In the genomic region with DNA sequence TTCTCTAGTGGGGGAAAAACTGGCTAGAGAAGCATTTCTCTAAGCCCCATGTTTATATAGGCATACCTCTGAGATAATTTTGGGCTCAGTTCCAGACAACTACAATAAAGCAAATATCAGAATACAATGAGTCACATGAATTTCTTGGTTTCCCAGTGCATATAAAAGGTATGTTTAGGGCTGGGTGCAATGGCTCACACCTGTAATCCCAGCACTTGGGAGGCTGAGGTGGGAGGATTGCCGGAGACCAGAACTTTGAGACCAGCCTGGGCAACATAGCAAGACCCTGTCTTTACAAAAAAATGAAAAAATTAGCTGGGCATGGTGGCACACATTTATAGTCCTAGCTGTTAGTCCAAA, we compare ENCODE assay signal across 16 cellular contexts. TPM values are rescaled to one million over a fixed set of nuclear protein-coding genes. Genes with fewer than 3 reads are reported as not detected.
DNase-seq lines count a peak whose midpoint lies in the region; ATAC-seq and TF ChIP-seq lines count a peak whose summit lies in the region.
"Had no signal": no experiment of that assay in that cellular context is flagged by ENCODE, and none has a peak within 500 bp of the region (broad histone marks: within the 10 kb centered on the region; RNA-seq: fewer than 3 reads in every experiment).

No MANE protein-coding gene starts in this region.

- peaks cover 0 to 11% (median 0%) of the 10 kb centered on the region in 4 donors for H3K4me1 ChIP-seq in stomach
- H3K4me1 ChIP-seq: parathyroid adenoma, testis had no signal

- no peak overlapping the region for H3K4me3 Mint-ChIP-seq in immature natural killer cell
- no peak overlapping the region for H3K4me3 Mint-ChIP-seq in activated T-cell treated with anti-CD3 and anti-CD28 coated beads, Interleukin-2, amount 50 U/mL, for 72 hours
- H3K4me3 Mint-ChIP-seq: CD4-positive, CD25-positive, alpha-beta regulatory T cell had no signal

- no peak overlapping the region for H3K27ac ChIP-seq in stomach
- H3K27ac ChIP-seq: 22Rv1, parathyroid adenoma, testis had no signal

- intact Hi-C loops in stomach (cut with DNase I; ENCODE audit: low total_unique reads), result no loop called here

- H3K36me3 ChIP-seq in stomach, result no peaks in the 10 kb centered on the region

- no peak for TF ChIP-seq CTCF in choroid plexus epithelial cell (conservative IDR thresholded peaks at IDR 0.05; ENCODE audit: low read depth, low read length)
- no peak for TF ChIP-seq CTCF in stomach (IDR thresholded peaks at IDR 0.05)

- H3K4me3 ChIP-seq in choroid plexus epithelial cell (ENCODE audit: low read depth, low read length), result no peak overlapping the region
- H3K4me3 ChIP-seq in stomach, result no peak overlapping the region
- H3K4me3 ChIP-seq: testis had no signal

- H3K9me3 ChIP-seq in stomach, result no peaks in the 10 kb centered on the region
- H3K9me3 ChIP-seq: testis had no signal

- H3K9me3 Mint-ChIP-seq in immature natural killer cell, result no peaks in the 10 kb centered on the region
- no peaks in the 10 kb centered on the region for H3K9me3 Mint-ChIP-seq in activated T-cell treated with anti-CD3 and anti-CD28 coated beads, Interleukin-2, amount 50 U/mL, for 72 hours
- H3K9me3 Mint-ChIP-seq: CD4-positive, CD25-positive, alpha-beta regulatory T cell had no signal

- WGBS in stomach, 5 donors, result 25 to 50% (median 38%) methylated on average over 1 of the region's 1 CpG

- no peak for TF ChIP-seq POLR2A in stomach (IDR thresholded peaks at IDR 0.05)

- peak; percentile 35 for DNase-seq in DMS 273 (lab: John Stamatoyannopoulos, UW; ENCODE audit: unreplicated experiment)
- DNase-seq in DMS 273 treated with DMSO at 0.1 percent for 48 hours (lab: John Stamatoyannopoulos, UW), result no peak
- DNase-seq in NCI-H69 (lab: John Stamatoyannopoulos, UW), result peak; percentile 66
- DNase-seq in choroid plexus epithelial cell (ENCODE audit: low read depth), result peak; percentile 69
- peak; percentile 57 for DNase-seq in non-pigmented ciliary epithelial cell (ENCODE audit: low read depth)
- no peak for DNase-seq in stomach
- no peak for DNase-seq in immature natural killer cell
- DNase-seq in activated T-cell treated with anti-CD3 and anti-CD28 coated beads, Interleukin-2, amount 50 U/mL, for 72 hours, result no peak
- DNase-seq: activated naive CD4-positive, alpha-beta T cell treated with anti-CD3 and anti-CD28 coated beads, Interleukin-2, amount 50 U/mL, for 16 hours; CD4-positive, CD25-positive, alpha-beta regulatory T cell; MV-4-11; NCI-H526; SIG-M5; testis had no signal

- peaks cover 0 to 5% (median 4%) of the 10 kb centered on the region in 3 donors for H3K27me3 Mint-ChIP-seq in immature natural killer cell (ENCODE audit: low read depth in 3 of 3)
- H3K27me3 Mint-ChIP-seq in activated T-cell treated with anti-CD3 and anti-CD28 coated beads, Interleukin-2, amount 50 U/mL, for 72 hours (ENCODE audit: low read depth), result peaks cover 1% of the 10 kb centered on the region

- H3K36me3 Mint-ChIP-seq in immature natural killer cell, result no peaks in the 10 kb centered on the region
- H3K36me3 Mint-ChIP-seq in activated T-cell treated with anti-CD3 and anti-CD28 coated beads, Interleukin-2, amount 50 U/mL, for 72 hours (ENCODE audit: insufficient read depth in 2 of 2), result no peaks in the 10 kb centered on the region
- H3K36me3 Mint-ChIP-seq: CD4-positive, CD25-positive, alpha-beta regulatory T cell had no signal

- H3K4me1 Mint-ChIP-seq in immature natural killer cell, result no peaks in the 10 kb centered on the region
- H3K4me1 Mint-ChIP-seq in activated T-cell treated with anti-CD3 and anti-CD28 coated beads, Interleukin-2, amount 50 U/mL, for 72 hours (ENCODE audit: low read depth), result no peaks in the 10 kb centered on the region
- H3K4me1 Mint-ChIP-seq: CD4-positive, CD25-positive, alpha-beta regulatory T cell had no signal

- no peak for TF ChIP-seq EP300 in stomach (IDR thresholded peaks at IDR 0.05)

- no peak for ATAC-seq in activated T-cell treated with anti-CD3 and anti-CD28 coated beads, Interleukin-2, amount 50 U/mL, for 72 hours (replicated peaks in 1 of 2)

- H3K27ac Mint-ChIP-seq in immature natural killer cell, result no peak overlapping the region
- no peak overlapping the region for H3K27ac Mint-ChIP-seq in activated T-cell treated with anti-CD3 and anti-CD28 coated beads, Interleukin-2, amount 50 U/mL, for 72 hours

- peaks cover 0 to 6% (median 0%) of the 10 kb centered on the region in 3 donors for H3K27me3 ChIP-seq in stomach
- H3K27me3 ChIP-seq: testis had no signal

RNA-seq across cellular contexts. Expression of gene TSN, which starts 22.2 kb away (rescaled TPM):
- total RNA-seq in stomach, result 10 to 100 TPM; 11.0 to 63.5 (median 41.9) TPM
- polyA plus RNA-seq in stomach, result 10 to 100 TPM; 18.1 to 20.2 (median 18.6) TPM
- polyA plus RNA-seq in immature natural killer cell, result 100 to 1,000 TPM in 1 of 3 donors, 10 to 100 TPM in 2; 76.5 to 114 (median 80.6) TPM
- 10 to 100 TPM; 67.6 to 82.1 TPM for total RNA-seq in activated T-cell treated with anti-CD3 and anti-CD28 coated beads, Interleukin-2, amount 50 U/mL, for 72 hours

RNA-seq across cellular contexts. Expression of gene NIFK, which starts 41.0 kb away (rescaled TPM):
- 10 to 100 TPM; 13.6 to 58.0 (median 25.7) TPM for total RNA-seq in stomach
- polyA plus RNA-seq in stomach (10 to 100 TPM; 30.4 to 53.0 (median 42.0) TPM), immature natural killer cell (10 to 100 TPM; 35.6 to 67.4 (median 39.8) TPM)
- 100 to 1,000 TPM; 118 to 137 TPM for total RNA-seq in activated T-cell treated with anti-CD3 and anti-CD28 coated beads, Interleukin-2, amount 50 U/mL, for 72 hours

Comparison
In these comparisons a context has a peak if more than half of its experiments do, and no peak if none do; other contexts are left out.
1. DNase-seq: peak in DMS 273 (single experiment), NCI-H69 (single experiment), choroid plexus epithelial cell (single experiment) and non-pigmented ciliary epithelial cell (single experiment); none in DMS 273 treated with DMSO at 0.1 percent for 48 hours (single experiment), stomach (single experiment), immature natural killer cell (0 of 3) and activated T-cell treated with anti-CD3 and anti-CD28 coated beads, Interleukin-2, amount 50 U/mL, for 72 hours (0 of 2).